11 cellular contexts compared by ENCODE assay signal in the genomic region with DNA sequence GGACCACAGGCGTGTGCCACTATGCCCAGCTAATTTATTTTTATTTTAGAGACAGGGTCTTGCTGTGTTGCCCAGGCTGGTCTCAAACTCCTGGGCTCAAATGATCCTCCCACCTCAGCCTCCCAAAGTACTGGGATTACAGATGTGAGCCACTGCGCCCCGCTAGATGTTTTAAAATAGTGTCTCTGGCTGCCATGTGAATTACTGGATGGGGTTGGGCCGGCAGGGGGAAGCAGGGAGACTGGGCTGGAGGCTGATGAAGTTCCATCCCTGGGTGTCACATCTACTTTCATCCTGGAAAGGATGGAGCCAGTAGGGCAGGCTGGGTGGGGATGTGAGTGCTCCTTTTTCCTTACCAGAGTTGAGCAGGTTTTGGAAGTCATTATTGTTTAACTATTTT. TPM values are rescaled to one million over a fixed set of nuclear protein-coding genes. Genes with fewer than 3 reads are reported as not detected.
DNase-seq lines count a peak whose midpoint lies in the region; ATAC-seq, FAIRE-seq and TF ChIP-seq lines count a peak whose summit lies in the region.
"Had no signal": no experiment of that assay in that cellular context is flagged by ENCODE, and none has a peak within 500 bp of the region (broad histone marks: within the 10 kb centered on the region; RNA-seq: fewer than 3 reads in every experiment).

No MANE protein-coding gene starts in this region.

- H2BK5ac ChIP-seq in H1 (ENCODE audit: low read depth, low read length), result no peak overlapping the region

- POLR2A ChIA-PET in H1 (lab: Charles Lee; ENCODE audit: partially characterized antibody), result no interaction called here

- H3K4me1 ChIP-seq in H1 (replicated peaks in 1 of 4; ENCODE audit: control insufficient read depth in 3 of 4, insufficient read depth in 4 of 4, low read length in 3 of 4) (no peaks in the 10 kb centered on the region), upper lobe of left lung (no peaks in the 10 kb centered on the region)
- H3K4me1 ChIP-seq: body of pancreas had no signal

- H4K20me1 ChIP-seq in H1 (replicated peaks in 1 of 2; ENCODE audit: control insufficient read depth in 1 of 2, insufficient read depth in 2 of 2, low read length in 2 of 2), result no peaks in the 10 kb centered on the region

- H2BK120ac ChIP-seq in H1 (replicated peaks; ENCODE audit: low read depth, low read length), result no peak overlapping the region

- peaks cover 4% of the 10 kb centered on the region; the same call in 1 of the 2 replicates for H3K23me2 ChIP-seq in H1 (ENCODE audit: low read depth, low read length)

- no peak overlapping the region for H3K23ac ChIP-seq in H1 (ENCODE audit: insufficient read length)

- H2BK20ac ChIP-seq in H1 (ENCODE audit: low read length), result no peak overlapping the region

- H3K27me3 ChIP-seq in H1 (replicated peaks in 1 of 4; ENCODE audit: control insufficient read depth in 3 of 4, extremely low read depth in 1 of 4, insufficient read depth in 3 of 4, low read length in 3 of 4) (no peaks in the 10 kb centered on the region), upper lobe of left lung (no peaks in the 10 kb centered on the region)
- H3K27me3 ChIP-seq: body of pancreas had no signal

- no peak overlapping the region for H4K5ac ChIP-seq in H1 (ENCODE audit: insufficient read length, low read depth, low read length)

- H3K27ac ChIP-seq in H1 (ENCODE audit: low read depth, low read length) (no peak overlapping the region), upper lobe of left lung (no peak overlapping the region)
- H3K27ac ChIP-seq: body of pancreas had no signal

- H3K56ac ChIP-seq in H1 (replicated peaks; ENCODE audit: insufficient read length, low read depth, low read length), result no peak overlapping the region

- no peak overlapping the region for H3K14ac ChIP-seq in H1 (ENCODE audit: insufficient read length)

- H2AK5ac ChIP-seq in H1 (ENCODE audit: low read depth, low read length), result no peak overlapping the region

- peak; percentile 18 to 29; a peak in 2 of 4 replicates for TF ChIP-seq RAD21 in H1 (IDR thresholded peaks at IDR 0.05 in 1 of 2, conservative IDR thresholded peaks at IDR 0.05 in 1 of 2; ENCODE audit: low read depth in 2 of 2, low read length in 2 of 2)

- H3K9ac ChIP-seq in H1 (replicated peaks in 1 of 4; ENCODE audit: extremely low read depth in 1 of 4, low read depth in 3 of 4, low read length in 3 of 4), result no peak overlapping the region

- H3K18ac ChIP-seq in H1 (ENCODE audit: extremely low read depth, low read length), result no peak overlapping the region

- TF ChIP-seq EP300 in H1 (IDR thresholded peaks at IDR 0.05; ENCODE audit: borderline replicate concordance in 1 of 2, low read depth in 2 of 2, low read length in 2 of 2) (no peak), upper lobe of left lung (IDR thresholded peaks at IDR 0.05) (no peak)

- H3K4me3 ChIP-seq in NB4 (ENCODE audit: low read depth, low read length) (no peak overlapping the region), H1 (ENCODE audit: extremely low read depth in 1 of 4, insufficient read depth in 2 of 4, low read depth in 3 of 4, low read length in 4 of 4) (no peak overlapping the region), upper lobe of left lung (no peak overlapping the region)
- H3K4me3 ChIP-seq: body of pancreas had no signal

- ATAC-seq in omental fat pad (ENCODE audit: low FRiP score), result peak; percentile 38
- ATAC-seq in upper lobe of left lung (ENCODE audit: low FRiP score in 2 of 2), result no peak
- no peak for ATAC-seq in HG03342 (IDR thresholded peaks at IDR 0.05; ENCODE audit: unreplicated experiment)
- ATAC-seq: body of pancreas had no signal

- TF ChIP-seq POLR2A in NB4 (IDR thresholded peaks at IDR 0.05; ENCODE audit: extremely low read depth, insufficient read length) (no peak), H1 (IDR thresholded peaks at IDR 0.05; ENCODE audit: control extremely low read depth in 1 of 2, low read depth in 2 of 2, low read length in 2 of 2) (no peak), upper lobe of left lung (IDR thresholded peaks at IDR 0.05) (no peak)

- CTCF ChIA-PET in H1 (lab: Charles Lee; ENCODE audit: partially characterized antibody), result interaction anchor here (1.5 kb wide), 1 partner anchor 35 kb away, joined by 3 read pairs; no protein-coding TSS in a partner anchor

- FAIRE-seq in H1 (lab: Jason Lieb, UNC), result no peak
- FAIRE-seq: A204.1, islet of Langerhans had no signal

- no peak overlapping the region for H2BK12ac ChIP-seq in H1 (ENCODE audit: low read depth, low read length)

- H4K91ac ChIP-seq in H1 (replicated peaks; ENCODE audit: insufficient read length, low read length), result no peak overlapping the region

- H4K8ac ChIP-seq in H1 (ENCODE audit: extremely low read depth, insufficient read depth, low read length), result 0 out of 2 replicates have a peak overlapping the region, but pooled peaks have one; percentile 18

- no peak overlapping the region for H2BK15ac ChIP-seq in H1 (ENCODE audit: low read length)

- no peaks in the 10 kb centered on the region for H3K79me1 ChIP-seq in H1 (ENCODE audit: low read depth, low read length)

- no peak overlapping the region for H3K4me2 ChIP-seq in H1 (ENCODE audit: insufficient read depth in 1 of 2, low read depth in 2 of 2, low read length in 2 of 2)

- TF ChIP-seq CTCF in NB4 (IDR thresholded peaks at IDR 0.05; ENCODE audit: low read depth, low read length), result peak; percentile 21
- peak; percentile 29 to 33 (median 33); a peak in 2 of 4 replicates for TF ChIP-seq CTCF in H1 (IDR thresholded peaks at IDR 0.05; ENCODE audit: control extremely low read depth in 1 of 3, insufficient read depth in 1 of 3, low read depth in 1 of 3, low read length in 3 of 3)
- TF ChIP-seq CTCF in omental fat pad (IDR thresholded peaks at IDR 0.05), result no peak
- no peak for TF ChIP-seq CTCF in upper lobe of left lung (IDR thresholded peaks at IDR 0.05)

- no peaks in the 10 kb centered on the region for H3K79me2 ChIP-seq in H1 (ENCODE audit: control insufficient read depth in 1 of 2, insufficient read depth in 2 of 2, low read length in 2 of 2)

- no peak overlapping the region for H3K4ac ChIP-seq in H1 (replicated peaks; ENCODE audit: insufficient read length, low read depth, low read length)

- no peaks in the 10 kb centered on the region; a peak in 1 of 4 replicates for H3K9me3 ChIP-seq in H1 (ENCODE audit: insufficient read depth in 2 of 2, low read depth in 1 of 2, low read length in 1 of 2)
- no peaks in the 10 kb centered on the region for H3K9me3 ChIP-seq in upper lobe of left lung
- H3K9me3 ChIP-seq: body of pancreas had no signal

- 61% methylated on average over 3 of the region's 4 CpGs; no CpG with 5 or more reads in 1 of the 2 experiments for WGBS in H1 (ENCODE audit: extremely low coverage in 1 of 2, insufficient coverage in 1 of 2, insufficient read length in 1 of 2, insufficient replicate concordance in 2 of 2, low coverage in 1 of 2, low lambda C conversion rate in 2 of 2, missing lambda C conversion rate in 1 of 2), 2 experiments
- 56 to 70% methylated on average over 3 to 4 of the region's 4 CpGs for whole genome bisulfite sequencing in upper lobe of left lung, 2 donors

- no peak overlapping the region for H2AFZ ChIP-seq in H1 (ENCODE audit: low read length)

- peak; percentile 51 for DNase-seq in DMS53 (lab: John Stamatoyannopoulos, UW)
- DNase-seq in DMS53 treated with DMSO at 0.1 percent for 48 hours (lab: John Stamatoyannopoulos, UW; ENCODE audit: unreplicated experiment), result no peak
- no peak for DNase-seq in NB4 (ENCODE audit: low read depth)
- no peak for DNase-seq in H1 (ENCODE audit: low read depth in 1 of 2, low spot score in 2 of 2)
- no peak for DNase-seq in omental fat pad (ENCODE audit: low spot score)
- DNase-seq in upper lobe of left lung, result no peak
- DNase-seq in inferior parietal cortex (ENCODE audit: extremely low spot score), result no peak
- DNase-seq: body of pancreas had no signal

- H3K36me3 ChIP-seq in H1 (ENCODE audit: control insufficient read depth in 2 of 4, insufficient read depth in 4 of 4, low read length in 3 of 4), result no peaks in the 10 kb centered on the region
- H3K36me3 ChIP-seq in upper lobe of left lung, result no peaks in the 10 kb centered on the region

TF ChIP-seq in H1, 55 proteins besides CTCF, POLR2A, EP300 and RAD21:
- TF ChIP-seq CBX5 (IDR thresholded peaks at IDR 0.05; ENCODE audit: low read depth, low read length) (no peak), ZNF274 (IDR thresholded peaks at IDR 0.05; ENCODE audit: borderline replicate concordance, extremely low read depth, low read length) (no peak)

RNA-seq across cellular contexts. Expression of gene DNAH10, which starts 46.1 kb away (rescaled TPM):
- 0.24 and 0.27 TPM in 2 replicates for total RNA-seq in H1 (2021; fragmentation: NEBNext Ultra II Directional; extraction: Animal tissue kit (Norgen Biotek cat#: 25700))
- 0.02 and 0.09 TPM in 2 replicates for polyA plus RNA-seq in H1 (2011; rRNA removed)
- polyA plus RNA-seq in H1 (2011; cell fraction: cytosol; rRNA removed), result 0.05 TPM
- 0.10 TPM for polyA plus RNA-seq in H1 (2011; cell fraction: nucleus; rRNA removed)
- 0.03 to 0.09 TPM (median 0.06 TPM) in 4 replicates for polyA plus RNA-seq in H1 (2012, experiment 1 of 2)
- polyA plus RNA-seq in H1 (2012, experiment 2 of 2), result not detected
- 0.02 TPM for polyA plus RNA-seq in H1 (2013, experiment 1 of 2)
- polyA plus RNA-seq in H1 (2013, experiment 2 of 2), result 0.06 TPM
- 0.10 and 0.16 TPM in 2 replicates for polyA minus RNA-seq in H1 (2011; rRNA and poly(A)+ RNA removed)
- not detected for polyA minus RNA-seq in H1 (2011; cell fraction: cytosol; rRNA and poly(A)+ RNA removed)
- polyA minus RNA-seq in H1 (2011; cell fraction: nucleus; rRNA and poly(A)+ RNA removed), result 0.20 TPM
- 1 to 10 TPM in 1 of 4 donors, under 1 TPM in 2, not detected in 1; 0.06 to 2.3 (median 0.48) TPM for total RNA-seq in omental fat pad
- total RNA-seq in upper lobe of left lung, result 10 to 100 TPM in 2 of 6 donors, 1 to 10 TPM in 3, under 1 TPM in 1; 0.31 to 46.0 (median 8.3) TPM

Comparison
In these comparisons a context has a peak if more than half of its experiments do, and no peak if none do; other contexts are left out.
1. CTCF ChIP-seq: peak in NB4 (single experiment) and H1 (3 of 3); none in omental fat pad (0 of 3) and upper lobe of left lung (0 of 6).